8 cellular contexts compared by ENCODE assay signal in the genomic region with DNA sequence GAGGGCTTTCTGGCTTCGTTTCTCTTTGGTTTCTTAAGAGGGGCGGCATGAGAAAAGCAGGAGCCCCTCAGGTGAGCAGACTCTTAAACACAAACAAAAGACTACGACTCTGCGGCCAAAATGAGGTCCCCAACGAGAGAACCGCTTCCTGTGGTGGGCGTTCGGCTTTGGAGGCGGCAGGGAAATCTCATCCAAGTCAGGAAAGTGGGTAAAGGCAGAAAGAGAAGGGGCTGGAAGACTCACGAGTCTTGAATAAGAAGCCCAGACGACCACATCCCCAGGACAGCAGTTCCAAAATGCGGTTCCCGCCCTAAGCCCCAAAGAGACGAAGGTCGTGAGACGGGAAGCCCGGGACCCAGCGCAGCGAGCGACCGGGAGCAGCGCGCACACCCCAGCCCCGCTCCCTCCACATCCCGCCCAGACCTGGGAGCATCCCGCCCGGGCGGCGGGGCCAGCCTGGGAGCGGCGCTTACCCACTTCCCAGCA. TPM values are rescaled to one million over a fixed set of nuclear protein-coding genes. Genes with fewer than 3 reads are reported as not detected.
DNase-seq lines count a peak whose midpoint lies in the region; ATAC-seq and TF ChIP-seq lines count a peak whose summit lies in the region.

No MANE protein-coding gene starts in this region.

- H2AFZ ChIP-seq in Loucy (ENCODE audit: low read length): peak overlapping the region; percentile 85

- peak overlapping the region; percentile 88 for H3K4me3 Mint-ChIP-seq in activated naive CD8-positive, alpha-beta T cell treated with anti-CD3 and anti-CD28 coated beads, Interleukin-2, amount 10 ng/mL, durations not matched to agents 7 days and 5 days

- H3K4me3 ChIP-seq in Loucy (ENCODE audit: low read length, poor library complexity, severe bottlenecking): peak overlapping the region; percentile 82

- H3F3A ChIP-seq in Loucy (ENCODE audit: low read depth): no peaks in the 10 kb centered on the region

- DNase-seq in activated naive CD4-positive, alpha-beta T cell treated with Interleukin-2 at 50 U/mL for 16 hours: peak; percentile 33
- DNase-seq in activated naive CD4-positive, alpha-beta T cell (lab: John Stamatoyannopoulos, UW): no peak
- DNase-seq in activated naive CD8-positive, alpha-beta T cell treated with anti-CD3 and anti-CD28 coated beads, Interleukin-2, amount 10 ng/mL, durations not matched to agents 7 days and 5 days: no peak
- DNase-seq in iris pigment epithelial cell (ENCODE audit: low read depth) (peak; percentile 24), hepatic stellate cell (ENCODE audit: low spot score) (no peak), NCI-H187 treated with DMSO at 0.1 percent for 48 hours (lab: John Stamatoyannopoulos, UW) (no peak)
- peak; percentile 9 for DNase-seq in stimulated activated CD8-positive, alpha-beta memory T cell treated with anti-CD3 and anti-CD28 coated beads, Interleukin-12 subunit alpha, Interleukin-12 subunit beta, amount 100 ng/mL, for 1 hour (ENCODE audit: low read depth)

- no peaks in the 10 kb centered on the region for H3K9me2 ChIP-seq in Loucy (replicated peaks; ENCODE audit: low read depth, low read length)

- H3K9me3 ChIP-seq in Loucy (ENCODE audit: insufficient read depth, low read depth, low read length): no peaks in the 10 kb centered on the region; the same call in 1 of the 2 replicates

- peaks cover 48% of the 10 kb centered on the region for H3K79me2 ChIP-seq in Loucy (ENCODE audit: insufficient read depth, low read length)

- POLR2A ChIA-PET in activated naive CD8-positive, alpha-beta T cell treated with anti-CD3 and anti-CD28 coated beads, Interleukin-2, amount 10 ng/mL, durations not matched to agents 7 days and 5 days (lab: Charles Lee): interaction anchor here (0.9 to 1.8 kb wide), 3 partner anchors 68 to 114 kb away, joined by 6 to 8 read pairs (median 8); a partner anchor contains a TSS

- H3K4me2 ChIP-seq in Loucy (ENCODE audit: low read depth, low read length, poor library complexity, severe bottlenecking): peak overlapping the region; percentile 81

- H4K20me1 ChIP-seq in Loucy (ENCODE audit: insufficient read depth, low read length, poor library complexity, severe bottlenecking): peaks cover 7% of the 10 kb centered on the region

- H3K27me3 Mint-ChIP-seq in activated naive CD8-positive, alpha-beta T cell treated with anti-CD3 and anti-CD28 coated beads, Interleukin-2, amount 10 ng/mL, durations not matched to agents 7 days and 5 days: no peaks in the 10 kb centered on the region

- H3K36me3 ChIP-seq in Loucy (ENCODE audit: insufficient read depth, low read length): no peaks in the 10 kb centered on the region

- H3K36me3 Mint-ChIP-seq in activated naive CD8-positive, alpha-beta T cell treated with anti-CD3 and anti-CD28 coated beads, Interleukin-2, amount 10 ng/mL, durations not matched to agents 7 days and 5 days: peaks cover 9% of the 10 kb centered on the region

- no peak for TF ChIP-seq CTCF in Loucy (conservative IDR thresholded peaks at IDR 0.05; ENCODE audit: low read length)

- H3K9me3 Mint-ChIP-seq in activated naive CD8-positive, alpha-beta T cell treated with anti-CD3 and anti-CD28 coated beads, Interleukin-2, amount 10 ng/mL, durations not matched to agents 7 days and 5 days: peaks cover 10% of the 10 kb centered on the region

- H3K27ac Mint-ChIP-seq in activated naive CD8-positive, alpha-beta T cell treated with anti-CD3 and anti-CD28 coated beads, Interleukin-2, amount 10 ng/mL, durations not matched to agents 7 days and 5 days: peak overlapping the region; percentile 75

- peaks cover 26% of the 10 kb centered on the region for H3K4me1 ChIP-seq in Loucy (ENCODE audit: insufficient read depth, low read length, poor library complexity, severe bottlenecking)

- no peak for ATAC-seq in activated naive CD8-positive, alpha-beta T cell treated with anti-CD3 and anti-CD28 coated beads, Interleukin-2, amount 10 ng/mL, durations not matched to agents 7 days and 5 days (ENCODE audit: low read depth)

- H3K27me3 ChIP-seq in Loucy (ENCODE audit: insufficient read depth, low read length, poor library complexity, severe bottlenecking): no peaks in the 10 kb centered on the region

- peaks cover 18% of the 10 kb centered on the region for H3K4me1 Mint-ChIP-seq in activated naive CD8-positive, alpha-beta T cell treated with anti-CD3 and anti-CD28 coated beads, Interleukin-2, amount 10 ng/mL, durations not matched to agents 7 days and 5 days

- H3K9ac ChIP-seq in Loucy (ENCODE audit: low read depth, low read length, poor library complexity, severe bottlenecking): peak overlapping the region; percentile 79

RNA-seq across cellular contexts. Expression of a gene that starts 0.4 kb away (rescaled TPM):
- total RNA-seq in activated naive CD8-positive, alpha-beta T cell treated with anti-CD3 and anti-CD28 coated beads, Interleukin-2, amount 10 ng/mL, durations not matched to agents 7 days and 5 days: 10 to 100 TPM; 17.5 to 18.2 TPM

Comparison
In these comparisons a context has a peak if more than half of its experiments do, and no peak if none do; other contexts are left out.
1. DNase-seq: peak in activated naive CD4-positive, alpha-beta T cell treated with Interleukin-2 at 50 U/mL for 16 hours (single experiment), iris pigment epithelial cell (single experiment) and stimulated activated CD8-positive, alpha-beta memory T cell treated with anti-CD3 and anti-CD28 coated beads, Interleukin-12 subunit alpha, Interleukin-12 subunit beta, amount 100 ng/mL, for 1 hour (single experiment); none in activated naive CD4-positive, alpha-beta T cell (0 of 4), activated naive CD8-positive, alpha-beta T cell treated with anti-CD3 and anti-CD28 coated beads, Interleukin-2, amount 10 ng/mL, durations not matched to agents 7 days and 5 days (single experiment), hepatic stellate cell (single experiment) and NCI-H187 treated with DMSO at 0.1 percent for 48 hours (single experiment).